Comparison of ENCODE assay signal across 16 cellular contexts in genomic region chr12:54240971-54241588, GRCh38. TPM values are rescaled to one million over a fixed set of nuclear protein-coding genes. Genes with fewer than 3 reads are reported as not detected.
DNase-seq lines count a peak whose midpoint lies in the region; ATAC-seq lines count a peak whose summit lies in the region.
"Had no signal": no experiment of that assay in that cellular context is flagged by ENCODE, and none has a peak within 500 bp of the region (broad histone marks: within the 10 kb centered on the region; RNA-seq: fewer than 3 reads in every experiment).

No MANE protein-coding gene starts in this region.

- H2BK120ac ChIP-seq in mesenchymal stem cell (ENCODE audit: low read depth, low read length), result no peak overlapping the region

- H3K27me3 ChIP-seq in mesenchymal stem cell (ENCODE audit: control insufficient read depth in 1 of 2, insufficient read depth in 1 of 2, low read length in 2 of 2), result no peaks in the 10 kb centered on the region
- H3K27me3 ChIP-seq: neutrophil had no signal

- H3K36me3 ChIP-seq in mesenchymal stem cell (ENCODE audit: control insufficient read depth in 1 of 2, insufficient read depth in 2 of 2, low read depth in 1 of 2, low read length in 2 of 2), result peaks cover 17 to 78% of the 10 kb centered on the region in 2 experiments

- CTCF ChIA-PET in activated CD4-positive, alpha-beta memory T cell treated with anti-CD3 and anti-CD28 coated beads, Interleukin-2, amount 10 ng/mL, durations not matched to agents 7 days and 5 days (lab: Charles Lee), result interaction anchor here (0.7 to 6.5 kb wide), 7 partner anchors 12 to 198 kb away, joined by 3 to 62 read pairs (median 4); no protein-coding TSS in a partner anchor

- H2BK12ac ChIP-seq in mesenchymal stem cell (ENCODE audit: low read length in 2 of 2), result no peak overlapping the region

- POLR2A ChIA-PET in activated CD4-positive, alpha-beta memory T cell treated with anti-CD3 and anti-CD28 coated beads, Interleukin-2, amount 10 ng/mL, durations not matched to agents 7 days and 5 days (lab: Charles Lee), result no interaction called here

- H3K27ac ChIP-seq in mesenchymal stem cell (ENCODE audit: low read length, poor library complexity, severe bottlenecking), result no peak overlapping the region
- H3K27ac ChIP-seq: neutrophil had no signal

- H3K23ac ChIP-seq in mesenchymal stem cell (ENCODE audit: low read length in 2 of 2), result no peak overlapping the region

- H3K4me3 Mint-ChIP-seq in activated naive CD4-positive, alpha-beta T cell treated with anti-CD3 and anti-CD28 coated beads, Interleukin-2, amount 50 U/mL, for 24 hours, result no peak overlapping the region
- no peak overlapping the region for H3K4me3 Mint-ChIP-seq in activated CD4-positive, alpha-beta memory T cell treated with anti-CD3 and anti-CD28 coated beads, Interleukin-2, amount 10 ng/mL, durations not matched to agents 7 days and 5 days
- peak overlapping the region in 1 of 2 donors; percentile 7 for H3K4me3 Mint-ChIP-seq in stimulated activated naive B cell treated with anti-CD40 and anti-IgM and Interleukin-4, amounts not matched to agents 10 μg/mL and 1 μg/mL and 100 μg/mL, for 72 hours

- H3K9me3 Mint-ChIP-seq in activated naive CD4-positive, alpha-beta T cell treated with anti-CD3 and anti-CD28 coated beads, Interleukin-2, amount 50 U/mL, for 24 hours, result no peaks in the 10 kb centered on the region
- no peaks in the 10 kb centered on the region for H3K9me3 Mint-ChIP-seq in activated CD4-positive, alpha-beta memory T cell treated with anti-CD3 and anti-CD28 coated beads, Interleukin-2, amount 10 ng/mL, durations not matched to agents 7 days and 5 days
- no peaks in the 10 kb centered on the region for H3K9me3 Mint-ChIP-seq in stimulated activated naive B cell treated with anti-CD40 and anti-IgM and Interleukin-4, amounts not matched to agents 10 μg/mL and 1 μg/mL and 100 μg/mL, for 72 hours

- no peak overlapping the region for H4K91ac ChIP-seq in mesenchymal stem cell (ENCODE audit: low read length)

- no peak overlapping the region for H3K4me2 ChIP-seq in mesenchymal stem cell (ENCODE audit: low read length, poor library complexity, severe bottlenecking)

- no peak overlapping the region for H2BK15ac ChIP-seq in mesenchymal stem cell (ENCODE audit: low read depth, poor library complexity, severe bottlenecking)

- no peaks in the 10 kb centered on the region for H3K4me1 ChIP-seq in mesenchymal stem cell (ENCODE audit: control insufficient read depth, insufficient read depth, low read depth, low read length)

- WGBS in mesenchymal stem cell, result 100% methylated on average over 1 of the region's 2 CpGs

- no peak overlapping the region for H4K8ac ChIP-seq in mesenchymal stem cell (ENCODE audit: low read length)

- no peaks in the 10 kb centered on the region for H3K9me3 ChIP-seq in mesenchymal stem cell (ENCODE audit: control insufficient read depth, low read length)
- H3K9me3 ChIP-seq: neutrophil had no signal

- peak overlapping the region; percentile 15 for H3K27ac Mint-ChIP-seq in activated naive CD4-positive, alpha-beta T cell treated with anti-CD3 and anti-CD28 coated beads, Interleukin-2, amount 50 U/mL, for 24 hours
- H3K27ac Mint-ChIP-seq in activated CD4-positive, alpha-beta memory T cell treated with anti-CD3 and anti-CD28 coated beads, Interleukin-2, amount 10 ng/mL, durations not matched to agents 7 days and 5 days, result peak overlapping the region; percentile 72
- peak overlapping the region; percentile 72 for H3K27ac Mint-ChIP-seq in stimulated activated naive B cell treated with anti-CD40 and anti-IgM and Interleukin-4, amounts not matched to agents 10 μg/mL and 1 μg/mL and 100 μg/mL, for 72 hours

- H3K4ac ChIP-seq in mesenchymal stem cell (ENCODE audit: low read depth in 1 of 2, low read length in 2 of 2), result no peak overlapping the region

- H3K9ac ChIP-seq in mesenchymal stem cell (ENCODE audit: low read length), result no peak overlapping the region

- peaks cover 8% of the 10 kb centered on the region for H3K36me3 Mint-ChIP-seq in activated naive CD4-positive, alpha-beta T cell treated with anti-CD3 and anti-CD28 coated beads, Interleukin-2, amount 50 U/mL, for 24 hours
- H3K36me3 Mint-ChIP-seq in activated CD4-positive, alpha-beta memory T cell treated with anti-CD3 and anti-CD28 coated beads, Interleukin-2, amount 10 ng/mL, durations not matched to agents 7 days and 5 days (ENCODE audit: low read depth), result peaks cover 51% of the 10 kb centered on the region
- H3K36me3 Mint-ChIP-seq in stimulated activated naive B cell treated with anti-CD40 and anti-IgM and Interleukin-4, amounts not matched to agents 10 μg/mL and 1 μg/mL and 100 μg/mL, for 72 hours, result peaks cover 16 to 42% of the 10 kb centered on the region in 2 donors

- no peak overlapping the region for H2AFZ ChIP-seq in mesenchymal stem cell (ENCODE audit: low read depth, low read length)

- H2AK5ac ChIP-seq in mesenchymal stem cell (ENCODE audit: low read length, severe bottlenecking), result no peak overlapping the region

- no peak overlapping the region for H3K14ac ChIP-seq in mesenchymal stem cell (ENCODE audit: low read length in 2 of 2)

- no peak overlapping the region for H3K18ac ChIP-seq in mesenchymal stem cell (ENCODE audit: low read depth in 1 of 2, low read length in 2 of 2)

- H3K79me1 ChIP-seq in mesenchymal stem cell (replicated peaks; ENCODE audit: low read length, poor library complexity, severe bottlenecking), result peaks cover 28% of the 10 kb centered on the region

- no peak for DNase-seq in activated naive CD4-positive, alpha-beta T cell treated with Interleukin-2 at 50 U/mL for 16 hours
- no peak for DNase-seq in activated CD4-positive, alpha-beta memory T cell treated with anti-CD3 and anti-CD28 coated beads, Interleukin-2, amount 10 ng/mL, durations not matched to agents 7 days and 5 days
- no peak for DNase-seq in stimulated activated naive B cell treated with anti-CD40 and anti-IgM and Interleukin-4, amounts not matched to agents 10 μg/mL and 1 μg/mL and 100 μg/mL, for 72 hours
- DNase-seq in posterior vena cava (ENCODE audit: low spot score) (no peak), mesenchymal stem cell (no peak), DMS 273 treated with DMSO at 0.1 percent for 48 hours (lab: John Stamatoyannopoulos, UW) (no peak)
- DNase-seq: activated CD4-positive, CD25-positive, alpha-beta regulatory T cell treated with anti-CD3 and anti-CD28 coated beads, Interleukin-2, amount 50 U/mL, for 72 hours; AML-193; effector CD8-positive, alpha-beta T cell; EL; Right ventricle myocardium superior; stimulated activated CD4-positive, alpha-beta T cell treated with anti-CD3 and anti-CD28 coated beads, Interleukin-12 subunit alpha, Interleukin-12 subunit beta, amount 100 ng/mL, for 4 hours had no signal

- H3K4me1 Mint-ChIP-seq in activated naive CD4-positive, alpha-beta T cell treated with anti-CD3 and anti-CD28 coated beads, Interleukin-2, amount 50 U/mL, for 24 hours, result peaks cover 5% of the 10 kb centered on the region
- peaks cover 21% of the 10 kb centered on the region for H3K4me1 Mint-ChIP-seq in activated CD4-positive, alpha-beta memory T cell treated with anti-CD3 and anti-CD28 coated beads, Interleukin-2, amount 10 ng/mL, durations not matched to agents 7 days and 5 days
- peaks cover 10 to 15% of the 10 kb centered on the region in 2 donors for H3K4me1 Mint-ChIP-seq in stimulated activated naive B cell treated with anti-CD40 and anti-IgM and Interleukin-4, amounts not matched to agents 10 μg/mL and 1 μg/mL and 100 μg/mL, for 72 hours

- H3K4me3 ChIP-seq in mesenchymal stem cell (ENCODE audit: insufficient read depth in 1 of 2, low read depth in 1 of 2, low read length in 2 of 2), result no peak overlapping the region

- intact Hi-C loops in posterior vena cava (cut with DNase I), result loop anchor here in 1 of 2 donors (10.0 kb wide), 1 partner anchor 114 kb away; no protein-coding TSS in a partner anchor

- no peak overlapping the region for H2BK5ac ChIP-seq in mesenchymal stem cell (ENCODE audit: low read depth, low read length, poor library complexity, severe bottlenecking)

- H3K27me3 Mint-ChIP-seq in activated naive CD4-positive, alpha-beta T cell treated with anti-CD3 and anti-CD28 coated beads, Interleukin-2, amount 50 U/mL, for 24 hours, result no peaks in the 10 kb centered on the region
- no peaks in the 10 kb centered on the region for H3K27me3 Mint-ChIP-seq in activated CD4-positive, alpha-beta memory T cell treated with anti-CD3 and anti-CD28 coated beads, Interleukin-2, amount 10 ng/mL, durations not matched to agents 7 days and 5 days
- no peaks in the 10 kb centered on the region for H3K27me3 Mint-ChIP-seq in stimulated activated naive B cell treated with anti-CD40 and anti-IgM and Interleukin-4, amounts not matched to agents 10 μg/mL and 1 μg/mL and 100 μg/mL, for 72 hours

- peak; percentile 76 for ATAC-seq in HG02798 (IDR thresholded peaks at IDR 0.05; ENCODE audit: poor library complexity, unreplicated experiment)
- peak; percentile 86 to 87 for ATAC-seq in stimulated activated naive B cell treated with anti-CD40 and anti-IgM and Interleukin-4, amounts not matched to agents 10 μg/mL and 1 μg/mL and 100 μg/mL, for 72 hours (replicated peaks)

RNA-seq across cellular contexts. Expression of gene CBX5, which starts 38.8 kb away (rescaled TPM):
- 100 to 1,000 TPM; 103 to 106 TPM for total RNA-seq in activated CD4-positive, alpha-beta memory T cell treated with anti-CD3 and anti-CD28 coated beads, Interleukin-2, amount 10 ng/mL, durations not matched to agents 7 days and 5 days
- total RNA-seq in posterior vena cava, result 10 to 100 TPM; 46.2 to 56.2 TPM
- 34.7 TPM for polyA plus RNA-seq in mesenchymal stem cell (2013, experiment 1 of 2)
- 34.1 TPM for polyA plus RNA-seq in mesenchymal stem cell (2013, experiment 2 of 2)

RNA-seq across cellular contexts. Expression of gene HNRNPA1, which starts 39.4 kb away (rescaled TPM):
- 1,000 to 10,000 TPM; 1,361 to 1,363 TPM for total RNA-seq in activated CD4-positive, alpha-beta memory T cell treated with anti-CD3 and anti-CD28 coated beads, Interleukin-2, amount 10 ng/mL, durations not matched to agents 7 days and 5 days
- total RNA-seq in posterior vena cava, result 100 to 1,000 TPM; 503 to 615 TPM
- 983 TPM for polyA plus RNA-seq in mesenchymal stem cell (2013, experiment 1 of 2)
- 943 TPM for polyA plus RNA-seq in mesenchymal stem cell (2013, experiment 2 of 2)

RNA-seq across cellular contexts. Expression of gene SMUG1, which starts 52.3 kb away (rescaled TPM):
- 10 to 100 TPM; 25.7 to 27.9 TPM for total RNA-seq in activated CD4-positive, alpha-beta memory T cell treated with anti-CD3 and anti-CD28 coated beads, Interleukin-2, amount 10 ng/mL, durations not matched to agents 7 days and 5 days
- total RNA-seq in posterior vena cava, result 10 to 100 TPM; 21.2 to 25.7 TPM
- polyA plus RNA-seq in mesenchymal stem cell (2013, experiment 1 of 2), result 19.6 TPM
- 20.7 TPM for polyA plus RNA-seq in mesenchymal stem cell (2013, experiment 2 of 2)

RNA-seq across cellular contexts. Expression of gene NFE2, which starts 59.7 kb away (rescaled TPM):
- under 1 TPM in 1 of 2 experiments, not detected in 1; 0.20 TPM for total RNA-seq in activated CD4-positive, alpha-beta memory T cell treated with anti-CD3 and anti-CD28 coated beads, Interleukin-2, amount 10 ng/mL, durations not matched to agents 7 days and 5 days
- total RNA-seq in posterior vena cava, result 1 to 10 TPM; 1.6 to 3.5 TPM
- polyA plus RNA-seq in mesenchymal stem cell (2013, experiment 1 of 2), result 0.12 TPM
- polyA plus RNA-seq in mesenchymal stem cell (2013, experiment 2 of 2), result 0.10 TPM
- total RNA-seq: glomerular endothelial cell had no signal

Comparison
In these comparisons a context has a peak if more than half of its experiments do, and no peak if none do; other contexts are left out.
1. H3K27ac Mint-ChIP-seq: peak in every context shown above with its lines; median percentile 72 in activated CD4-positive, alpha-beta memory T cell treated with anti-CD3 and anti-CD28 coated beads, Interleukin-2, amount 10 ng/mL, durations not matched to agents 7 days and 5 days; 72 in stimulated activated naive B cell treated with anti-CD40 and anti-IgM and Interleukin-4, amounts not matched to agents 10 μg/mL and 1 μg/mL and 100 μg/mL, for 72 hours; 15 in activated naive CD4-positive, alpha-beta T cell treated with anti-CD3 and anti-CD28 coated beads, Interleukin-2, amount 50 U/mL, for 24 hours.